22 cellular contexts compared by ENCODE assay signal in the genomic region with DNA sequence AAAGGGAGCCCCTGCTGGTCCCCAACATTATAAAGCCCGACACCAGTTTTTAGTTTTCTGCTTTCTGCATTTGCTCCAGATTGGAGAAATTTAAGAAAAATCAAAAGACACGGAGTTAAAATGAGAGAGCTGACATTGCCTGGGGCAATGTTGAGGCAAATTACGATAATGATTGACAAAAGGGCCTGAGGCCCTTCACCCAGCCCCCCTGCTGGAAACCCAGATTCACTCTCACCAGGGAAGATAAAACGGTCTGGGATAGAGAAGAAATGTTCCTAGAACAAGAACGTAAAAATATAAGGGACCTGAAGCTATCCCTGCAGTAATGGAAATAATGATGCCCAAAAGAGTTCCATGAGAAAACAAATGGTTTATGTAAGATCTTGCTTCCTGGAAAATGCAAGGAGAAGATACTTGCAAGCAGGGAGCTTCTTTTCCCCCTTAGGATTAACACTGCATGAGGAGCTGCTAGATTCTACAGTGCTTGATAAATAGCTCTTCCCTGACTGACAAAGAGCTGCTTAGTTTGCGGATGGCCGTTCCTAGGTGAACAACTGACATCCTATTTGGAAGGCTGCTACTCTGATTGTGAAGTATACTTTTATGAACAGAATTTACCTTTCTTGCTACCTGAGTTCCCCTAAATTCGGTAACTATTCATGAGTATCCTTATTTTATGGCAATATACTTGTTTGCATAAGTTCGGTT.
"Had no signal": no experiment of that assay in that cellular context is flagged by ENCODE, and none has a peak within 500 bp of the region (broad histone marks: within the 10 kb centered on the region; RNA-seq: fewer than 3 reads in every experiment).

No MANE protein-coding gene starts in this region.

- ATAC-seq: activated CD8-positive, alpha-beta T cell treated with anti-CD3 and anti-CD28 coated beads for 36 hours; activated naive CD4-positive, alpha-beta T cell treated with anti-CD3 and anti-CD28 coated beads, Interleukin-2, amount 50 U/mL, for 72 hours; activated T-cell treated with anti-CD3 and anti-CD28 coated beads, Interleukin-2, amount 50 U/mL, for 4 hours; activated T-helper 17 cell treated with anti-CD3 and anti-CD28 coated beads, Interleukin-2, amount 50 U/mL, for 72 hours; heart right ventricle; left cardiac atrium; left ventricle myocardium superior; right lobe of liver had no signal

- H3K4me3 Mint-ChIP-seq: activated B cell treated with CpG ODN at 0.5 μM for 24 hours; activated CD8-positive, alpha-beta T cell treated with anti-CD3 and anti-CD28 coated beads for 36 hours; activated T-cell treated with anti-CD3 and anti-CD28 coated beads, Interleukin-2, amount 50 U/mL, for 4 hours; activated T-helper 17 cell treated with anti-CD3 and anti-CD28 coated beads, Interleukin-2, amount 50 U/mL, for 72 hours; nephron had no signal

- H3K36me3 Mint-ChIP-seq: activated naive CD4-positive, alpha-beta T cell treated with anti-CD3 and anti-CD28 coated beads, Interleukin-2, amount 50 U/mL, for 72 hours had no signal

- H3K4me1 Mint-ChIP-seq: activated T-helper 17 cell treated with anti-CD3 and anti-CD28 coated beads, Interleukin-2, amount 50 U/mL, for 72 hours; nephron had no signal

- DNase-seq: activated B cell treated with CpG ODN at 0.5 μM for 24 hours; activated CD4-positive, alpha-beta T cell treated with anti-CD3 and anti-CD28 coated beads, Interleukin-2, amount 50 U/mL, for 1 hour; activated CD8-positive, alpha-beta T cell treated with anti-CD3 and anti-CD28 coated beads for 36 hours; activated gamma-delta T cell treated with Interleukin-2 at 50 U/mL for 16 hours; activated T-cell treated with anti-CD3 and anti-CD28 coated beads, Interleukin-2, amount 50 U/mL, for 4 hours; central memory CD4-positive, alpha-beta T cell; esophagus squamous epithelium; foreskin melanocyte; heart right ventricle; left cardiac atrium; left ventricle myocardium superior; right lobe of liver; stimulated activated CD4-positive, alpha-beta T cell treated with anti-CD3 and anti-CD28 coated beads, Interleukin-2, amount 100 ng/mL, for 48 hours; stimulated activated naive CD4-positive, alpha-beta T cell treated with Interleukin-2 at 50 U/mL for 16 hours; testis; transverse colon had no signal

- H3K27me3 ChIP-seq: breast epithelium, esophagus squamous epithelium, right lobe of liver, testis, transverse colon had no signal

- H3K9me3 Mint-ChIP-seq: activated CD8-positive, alpha-beta T cell treated with anti-CD3 and anti-CD28 coated beads for 36 hours; activated naive CD4-positive, alpha-beta T cell treated with anti-CD3 and anti-CD28 coated beads, Interleukin-2, amount 50 U/mL, for 72 hours; activated T-cell treated with anti-CD3 and anti-CD28 coated beads, Interleukin-2, amount 50 U/mL, for 4 hours; activated T-helper 17 cell treated with anti-CD3 and anti-CD28 coated beads, Interleukin-2, amount 50 U/mL, for 72 hours; nephron had no signal

- H3K9me3 ChIP-seq: breast epithelium, esophagus squamous epithelium, heart right ventricle, neutrophil, right lobe of liver, testis, transverse colon had no signal

- H3K27ac Mint-ChIP-seq: activated B cell treated with CpG ODN at 0.5 μM for 24 hours; activated CD8-positive, alpha-beta T cell treated with anti-CD3 and anti-CD28 coated beads for 36 hours; activated naive CD4-positive, alpha-beta T cell treated with anti-CD3 and anti-CD28 coated beads, Interleukin-2, amount 50 U/mL, for 72 hours; activated T-helper 17 cell treated with anti-CD3 and anti-CD28 coated beads, Interleukin-2, amount 50 U/mL, for 72 hours; nephron had no signal

- H3K27ac ChIP-seq: breast epithelium, epithelial cell of prostate, esophagus squamous epithelium, heart right ventricle, neutrophil, right lobe of liver, testis, transverse colon had no signal

- H3K36me3 ChIP-seq: breast epithelium, esophagus squamous epithelium, heart right ventricle, neutrophil, right lobe of liver, transverse colon had no signal

- H3K27me3 Mint-ChIP-seq: activated B cell treated with CpG ODN at 0.5 μM for 24 hours; activated CD8-positive, alpha-beta T cell treated with anti-CD3 and anti-CD28 coated beads for 36 hours had no signal

- H3K4me3 ChIP-seq: breast epithelium, esophagus squamous epithelium, heart right ventricle, right lobe of liver, testis, transverse colon had no signal

- H3K4me1 ChIP-seq: breast epithelium, esophagus squamous epithelium, heart right ventricle, right lobe of liver, testis, transverse colon had no signal
